In the genomic region with DNA sequence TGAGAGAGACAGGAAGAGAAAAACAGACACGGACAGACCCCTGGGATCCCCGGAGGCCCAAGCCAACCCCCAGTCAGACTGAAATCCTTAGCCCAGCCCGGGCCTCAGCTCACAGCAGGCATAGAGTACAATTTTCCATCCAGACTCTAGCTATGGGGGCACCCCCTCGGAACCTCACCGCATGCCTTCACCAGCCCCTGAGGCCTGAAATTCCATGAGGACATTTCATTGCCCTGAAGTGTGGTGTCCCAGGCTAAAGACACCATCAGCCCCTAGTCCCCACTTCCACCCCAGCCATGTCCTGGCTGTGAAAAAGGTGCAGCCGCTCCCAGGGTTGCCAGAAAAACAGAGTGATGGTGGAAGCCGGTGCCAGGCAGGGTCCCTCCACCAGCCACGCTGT, we compare ENCODE assay signal across 18 cellular contexts. TPM values are rescaled to one million over a fixed set of nuclear protein-coding genes. Genes with fewer than 3 reads are reported as not detected.
DNase-seq lines count a peak whose midpoint lies in the region; ATAC-seq and TF ChIP-seq lines count a peak whose summit lies in the region.
"Had no signal": no experiment of that assay in that cellular context is flagged by ENCODE, and none has a peak within 500 bp of the region (broad histone marks: within the 10 kb centered on the region; RNA-seq: fewer than 3 reads in every experiment).

No MANE protein-coding gene starts in this region.

- H2BK15ac ChIP-seq in H9 (ENCODE audit: low read depth, low read length), result no peak overlapping the region

- ATAC-seq in HG02884 (IDR thresholded peaks at IDR 0.05; ENCODE audit: unreplicated experiment) (no peak), GM21717 (IDR thresholded peaks at IDR 0.05; ENCODE audit: unreplicated experiment) (no peak)
- ATAC-seq: CD8-positive, alpha-beta T cell; HepG2 had no signal

- H3K79me1 ChIP-seq in H9 (ENCODE audit: insufficient read depth, low read depth, low read length, poor library complexity, severe bottlenecking), result no peaks in the 10 kb centered on the region

- no peak overlapping the region for H3K18ac ChIP-seq in H9 (ENCODE audit: insufficient read length, low read depth, low read length)

- peak overlapping the region; percentile 30 for H3K14ac ChIP-seq in H9 (ENCODE audit: insufficient read depth, low read length)

- no peak overlapping the region for H4K91ac ChIP-seq in H9 (ENCODE audit: insufficient read length, low read depth, low read length)

- no peak overlapping the region for H4K8ac ChIP-seq in H9 (replicated peaks; ENCODE audit: insufficient read length, low read depth, low read length)

- H3K27me3 Mint-ChIP-seq in H9 (ENCODE audit: low read depth) (peaks cover 16% of the 10 kb centered on the region), nephron (ENCODE audit: low read depth) (peaks cover 4% of the 10 kb centered on the region)

- peaks cover 10 to 16% of the 10 kb centered on the region in 2 experiments for H3K4me1 Mint-ChIP-seq in H9
- H3K4me1 Mint-ChIP-seq in nephron, result peaks cover 23% of the 10 kb centered on the region
- H3K4me1 Mint-ChIP-seq: CD14-positive monocyte had no signal

- H2BK12ac ChIP-seq in H9 (ENCODE audit: insufficient read length, low read depth, low read length), result no peak overlapping the region

- H3K9ac ChIP-seq in H9 (ENCODE audit: extremely low read depth, insufficient read length, low read length) (no peak overlapping the region), smooth muscle cell (ENCODE audit: low read depth) (no peak overlapping the region)

- no peak overlapping the region for H2BK20ac ChIP-seq in H9 (ENCODE audit: low read depth, low read length, poor library complexity, severe bottlenecking)

- no peak overlapping the region for H3K23ac ChIP-seq in H9 (ENCODE audit: insufficient read length, low read depth, low read length)

- H3K36me3 Mint-ChIP-seq in H9 (ENCODE audit: insufficient read depth in 1 of 3, low read depth in 3 of 3) (no peaks in the 10 kb centered on the region), nephron (ENCODE audit: low read depth) (no peaks in the 10 kb centered on the region)
- H3K36me3 Mint-ChIP-seq: CD14-positive monocyte; CD8-positive, alpha-beta T cell had no signal

- no peaks in the 10 kb centered on the region; the same call in 1 of the 2 replicates for H3K4me1 ChIP-seq in H9 (ENCODE audit: insufficient read depth, low read length)
- peaks cover 17% of the 10 kb centered on the region for H3K4me1 ChIP-seq in hepatocyte (ENCODE audit: insufficient read depth)
- peaks cover 6% of the 10 kb centered on the region for H3K4me1 ChIP-seq in smooth muscle cell (ENCODE audit: low read depth)
- H3K4me1 ChIP-seq: BE2C had no signal

- H3K27ac Mint-ChIP-seq in H9 (no peak overlapping the region), nephron (peak overlapping the region in 2 of 3 experiments; percentile 39 to 50)
- H3K27ac Mint-ChIP-seq: CD14-positive monocyte; CD8-positive, alpha-beta T cell had no signal

- no peak overlapping the region for H2BK120ac ChIP-seq in H9 (ENCODE audit: low read depth, low read length, poor library complexity, severe bottlenecking)

- H3K4me3 Mint-ChIP-seq in H9 (no peak overlapping the region), nephron (no peak overlapping the region)
- H3K4me3 Mint-ChIP-seq: CD14-positive monocyte; CD8-positive, alpha-beta T cell had no signal

- no peak overlapping the region for H3K4ac ChIP-seq in H9 (ENCODE audit: low read depth, low read length)

- no peak overlapping the region for H3K56ac ChIP-seq in H9 (ENCODE audit: insufficient read length, low read depth, low read length)

- H4K20me1 ChIP-seq in H9 (ENCODE audit: control insufficient read depth, insufficient read depth, insufficient read length), result no peaks in the 10 kb centered on the region
- H4K20me1 ChIP-seq in hepatocyte (ENCODE audit: insufficient read depth, poor library complexity, severe bottlenecking), result no peaks in the 10 kb centered on the region
- H4K20me1 ChIP-seq in smooth muscle cell (ENCODE audit: low read depth), result no peaks in the 10 kb centered on the region

- no peak overlapping the region for H4K5ac ChIP-seq in H9 (ENCODE audit: insufficient read length, low read depth, low read length)

- WGBS in H9 (ENCODE audit: extremely low coverage, insufficient read length, low lambda C conversion rate), result no CpG with 5 or more reads among the region's 8 CpGs
- 60% methylated on average over 8 of the region's 8 CpGs for WGBS in hepatocyte (ENCODE audit: low lambda C conversion rate, missing lambda C conversion rate)
- 63% methylated on average over 8 of the region's 8 CpGs for WGBS in smooth muscle cell (ENCODE audit: low lambda C conversion rate)

- H3K36me3 ChIP-seq in hepatocyte (replicated peaks; ENCODE audit: insufficient read depth, low read depth), result no peaks in the 10 kb centered on the region
- H3K36me3 ChIP-seq in smooth muscle cell (ENCODE audit: low read depth), result no peaks in the 10 kb centered on the region
- H3K36me3 ChIP-seq: BE2C had no signal

- no peaks in the 10 kb centered on the region for H3K9me2 ChIP-seq in hepatocyte (replicated peaks; ENCODE audit: insufficient read depth)

- H3K9me3 ChIP-seq in H9 (ENCODE audit: control insufficient read depth, low read depth, low read length) (no peaks in the 10 kb centered on the region), hepatocyte (ENCODE audit: low read depth) (no peaks in the 10 kb centered on the region), smooth muscle cell (replicated peaks; ENCODE audit: low read depth) (no peaks in the 10 kb centered on the region)
- H3K9me3 ChIP-seq: BE2C had no signal

- H3F3A ChIP-seq in smooth muscle cell (ENCODE audit: low read depth), result no peaks in the 10 kb centered on the region

- no peaks in the 10 kb centered on the region for H3K79me2 ChIP-seq in H9 (ENCODE audit: insufficient read depth, low read length)
- no peaks in the 10 kb centered on the region for H3K79me2 ChIP-seq in hepatocyte
- H3K79me2 ChIP-seq in smooth muscle cell (ENCODE audit: low read depth), result no peaks in the 10 kb centered on the region

- H3K27ac ChIP-seq in H9 (ENCODE audit: insufficient read length, low read depth, low read length) (no peak overlapping the region), hepatocyte (peak overlapping the region; percentile 40), smooth muscle cell (ENCODE audit: low read depth) (peak overlapping the region; percentile 31)

- H3K4me2 ChIP-seq in H9 (ENCODE audit: insufficient read depth, insufficient read length, low read length), result no peak overlapping the region
- H3K4me2 ChIP-seq in hepatocyte, result no peak overlapping the region
- no peak overlapping the region for H3K4me2 ChIP-seq in smooth muscle cell

- H2AK5ac ChIP-seq in H9 (ENCODE audit: insufficient read length, low read length), result no peak overlapping the region

- H3K9me3 Mint-ChIP-seq in H9, result no peaks in the 10 kb centered on the region
- no peaks in the 10 kb centered on the region for H3K9me3 Mint-ChIP-seq in nephron
- H3K9me3 Mint-ChIP-seq: CD14-positive monocyte; CD8-positive, alpha-beta T cell had no signal

- no peaks in the 10 kb centered on the region for H3K27me3 ChIP-seq in H9 (ENCODE audit: insufficient read depth, low read length)
- H3K27me3 ChIP-seq in hepatocyte, result no peaks in the 10 kb centered on the region
- no peaks in the 10 kb centered on the region for H3K27me3 ChIP-seq in smooth muscle cell (ENCODE audit: low read depth)
- H3K27me3 ChIP-seq: BE2C had no signal

- no peak for DNase-seq in H9
- no peak for DNase-seq in hepatocyte (ENCODE audit: low spot score)
- no peak for DNase-seq in smooth muscle cell (lab: John Stamatoyannopoulos, UW; ENCODE audit: unreplicated experiment)
- DNase-seq in activated effector memory CD4-positive, alpha-beta T cell treated with Interleukin-2 at 50 U/mL for 16 hours, result no peak
- DNase-seq in T-helper 9 cell, result no peak
- DNase-seq: BE2C; CD8-positive, alpha-beta T cell; COR-L47; DMS153; DMS79 treated with DMSO at 0.1 percent for 48 hours; EL; GDM1 had no signal

- H2AFZ ChIP-seq in H9 (ENCODE audit: low read length), result no peak overlapping the region
- H2AFZ ChIP-seq in hepatocyte, result no peak overlapping the region
- H2AFZ ChIP-seq in smooth muscle cell (ENCODE audit: low read depth), result no peak overlapping the region

- H3K23me2 ChIP-seq in H9 (ENCODE audit: insufficient read length, low read depth, low read length, poor library complexity, severe bottlenecking), result no peaks in the 10 kb centered on the region

- TF ChIP-seq CTCF in H9 (conservative IDR thresholded peaks at IDR 0.05), result no peak
- no peak for TF ChIP-seq CTCF in hepatocyte (IDR thresholded peaks at IDR 0.05; ENCODE audit: poor library complexity)
- TF ChIP-seq CTCF in nephron (IDR thresholded peaks at IDR 0.05; ENCODE audit: unreplicated experiment in 3 of 3), result no peak
- TF ChIP-seq CTCF in smooth muscle cell (IDR thresholded peaks at IDR 0.05; ENCODE audit: borderline replicate concordance, insufficient read depth, poor library complexity, severe bottlenecking), result no peak

- no peak overlapping the region for H3T11ph ChIP-seq in H9 (ENCODE audit: low read length)

- no peak overlapping the region for H2BK5ac ChIP-seq in H9 (ENCODE audit: insufficient read length, low read length)

- H3K4me3 ChIP-seq in hepatocyte, result no peak overlapping the region
- H3K4me3 ChIP-seq in smooth muscle cell, result no peak overlapping the region

RNA-seq across cellular contexts. Expression of gene MYL10, which starts 23.5 kb away (rescaled TPM):
- total RNA-seq in H9 (2021), result 0.50 TPM in 1 of 2 replicates, not detected in the other
- total RNA-seq in hepatocyte, result 0.23 and 0.60 TPM in 2 replicates
- polyA plus RNA-seq in hepatocyte, result 1.2 and 2.1 TPM in 2 replicates
- 5.3 and 14.3 TPM in 2 replicates for total RNA-seq in smooth muscle cell
- 19.0 and 32.7 TPM in 2 replicates for polyA plus RNA-seq in smooth muscle cell
- total RNA-seq: CD8-positive, alpha-beta T cell; HepG2 had no signal
- polyA plus RNA-seq: AG04450, CD14-positive monocyte, HepG2 had no signal

Comparison
In these comparisons a context has a peak if more than half of its experiments do, and no peak if none do; other contexts are left out.
1. H3K27ac Mint-ChIP-seq: peak in nephron (2 of 3); none in H9 (0 of 3).